Comparison of ENCODE assay signal across 8 cellular contexts in genomic region chr13:36395280-36395679, GRCh38. TPM values are rescaled to one million over a fixed set of nuclear protein-coding genes. Genes with fewer than 3 reads are reported as not detected.
A peak's percentile ranks its signal among the peaks of the same experiment; 100 is the strongest.
DNase-seq lines count a peak whose midpoint lies in the region; ATAC-seq and TF ChIP-seq lines count a peak whose summit lies in the region.

No MANE protein-coding gene starts in this region.

- H3K9ac ChIP-seq in neural progenitor cell: no peak overlapping the region

- H3K36me3 ChIP-seq in neural progenitor cell: no peaks in the 10 kb centered on the region

- ATAC-seq in HG02588 (IDR thresholded peaks at IDR 0.05; ENCODE audit: unreplicated experiment) (no peak), HG02759 (IDR thresholded peaks at IDR 0.05; ENCODE audit: unreplicated experiment) (no peak)

- H3K27ac Mint-ChIP-seq in dendritic cell treated with granulocyte-macrophage colony-stimulating factor and Interleukin-4, amounts not matched to agents 40 ng/mL and 50 ng/mL, for 4 days: peak overlapping the region; percentile 68
- no peak overlapping the region for H3K27ac Mint-ChIP-seq in neural progenitor cell

- H3K79me2 ChIP-seq in neural progenitor cell (ENCODE audit: low read depth): no peaks in the 10 kb centered on the region

- no peaks in the 10 kb centered on the region for H3K27me3 Mint-ChIP-seq in dendritic cell treated with granulocyte-macrophage colony-stimulating factor and Interleukin-4, amounts not matched to agents 40 ng/mL and 50 ng/mL, for 4 days
- H3K27me3 Mint-ChIP-seq in neural progenitor cell (ENCODE audit: insufficient read depth, low read depth): no peaks in the 10 kb centered on the region

- H3K36me3 Mint-ChIP-seq in dendritic cell treated with granulocyte-macrophage colony-stimulating factor and Interleukin-4, amounts not matched to agents 40 ng/mL and 50 ng/mL, for 4 days (ENCODE audit: low read depth): no peaks in the 10 kb centered on the region
- H3K36me3 Mint-ChIP-seq in neural progenitor cell: no peaks in the 10 kb centered on the region

- H3K9me3 ChIP-seq in neural progenitor cell (ENCODE audit: low read depth): no peaks in the 10 kb centered on the region

- intact Hi-C loops in dendritic cell treated with granulocyte-macrophage colony-stimulating factor and Interleukin-4, amounts not matched to agents 40 ng/mL and 50 ng/mL, for 4 days (cut with micrococcal nuclease): loop anchor here (5.0 kb wide), 2 partner anchors 48 to 108 kb away; partner anchors contain the start of gene SPART

- no peaks in the 10 kb centered on the region for H3K4me1 ChIP-seq in neural progenitor cell

- no peaks in the 10 kb centered on the region for H3F3A ChIP-seq in neural progenitor cell (ENCODE audit: low read depth)

- H3K9me3 Mint-ChIP-seq in dendritic cell treated with granulocyte-macrophage colony-stimulating factor and Interleukin-4, amounts not matched to agents 40 ng/mL and 50 ng/mL, for 4 days: no peaks in the 10 kb centered on the region
- H3K9me3 Mint-ChIP-seq in neural progenitor cell: peaks cover 4% of the 10 kb centered on the region

- peak; percentile 23 for TF ChIP-seq CTCF in GM10266 (IDR thresholded peaks at IDR 0.05; ENCODE audit: control insufficient read depth, insufficient read depth, low read depth, missing control alignments)
- TF ChIP-seq CTCF in neural progenitor cell (IDR thresholded peaks at IDR 0.05): peak; percentile 33

- no peak overlapping the region for H3K4me3 ChIP-seq in neural progenitor cell

- no peak overlapping the region for H3K27ac ChIP-seq in neural progenitor cell

- no peak overlapping the region for H3K4me2 ChIP-seq in neural progenitor cell

- H3K4me1 Mint-ChIP-seq in dendritic cell treated with granulocyte-macrophage colony-stimulating factor and Interleukin-4, amounts not matched to agents 40 ng/mL and 50 ng/mL, for 4 days (ENCODE audit: low read depth): no peaks in the 10 kb centered on the region
- no peaks in the 10 kb centered on the region for H3K4me1 Mint-ChIP-seq in neural progenitor cell

- H3K27me3 ChIP-seq in neural progenitor cell: no peaks in the 10 kb centered on the region

- no peak overlapping the region for H3K4me3 Mint-ChIP-seq in dendritic cell treated with granulocyte-macrophage colony-stimulating factor and Interleukin-4, amounts not matched to agents 40 ng/mL and 50 ng/mL, for 4 days
- no peak overlapping the region for H3K4me3 Mint-ChIP-seq in neural progenitor cell

- DNase-seq in GM10266 (ENCODE audit: extremely low spot score) (peak; percentile 19), NCI-H2227 (lab: John Stamatoyannopoulos, UW; ENCODE audit: unreplicated experiment) (peak; percentile 16), neural progenitor cell (ENCODE audit: low spot score) (no peak), NCI-H345 treated with DMSO at 0.1 percent for 48 hours (lab: John Stamatoyannopoulos, UW; ENCODE audit: unreplicated experiment) (no peak), LoVo (ENCODE audit: low spot score) (no peak)

- no peak overlapping the region for H2AFZ ChIP-seq in neural progenitor cell (replicated peaks)

- H4K20me1 ChIP-seq in neural progenitor cell (ENCODE audit: low read depth): no peaks in the 10 kb centered on the region

RNA-seq across cellular contexts. Expression of gene CCNA1, which starts 37.0 kb away (rescaled TPM):
- 0.37 TPM in 2 replicates for total RNA-seq in neural progenitor cell (ENCODE audit: low replicate concordance)

RNA-seq across cellular contexts. Expression of gene SPART, which starts 49.1 kb away (rescaled TPM):
- 48.1 and 70.9 TPM in 2 replicates for total RNA-seq in neural progenitor cell (ENCODE audit: low replicate concordance)

Comparison
In these comparisons a context has a peak if more than half of its experiments do, and no peak if none do; other contexts are left out.
1. DNase-seq: peak in GM10266 (single experiment) and NCI-H2227 (single experiment); none in neural progenitor cell (single experiment), NCI-H345 treated with DMSO at 0.1 percent for 48 hours (single experiment) and LoVo (single experiment).